Comparison of ENCODE assay signal across 14 cellular contexts in the genomic region with DNA sequence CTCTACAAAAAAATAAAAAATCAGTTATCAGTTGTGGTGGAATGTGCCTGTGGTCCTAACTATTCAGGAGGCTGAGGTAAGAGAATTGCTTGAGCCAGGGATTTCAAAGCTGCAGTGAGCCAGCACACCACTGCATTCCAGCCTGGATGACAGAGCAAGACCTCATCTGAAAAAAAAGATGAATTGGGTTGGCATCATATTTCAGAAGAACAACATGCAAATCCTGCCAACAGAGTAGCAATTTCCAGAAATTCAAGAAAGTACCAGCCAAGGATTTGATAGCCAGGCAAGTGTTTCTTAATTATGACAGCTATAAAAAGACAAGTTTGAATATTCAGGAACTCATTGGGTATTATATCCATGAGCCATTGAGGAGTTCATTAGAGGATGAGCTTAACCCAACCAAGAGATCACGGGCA.
DNase-seq lines count a peak whose midpoint lies in the region; ATAC-seq and TF ChIP-seq lines count a peak whose summit lies in the region.
"Had no signal": no experiment of that assay in that cellular context is flagged by ENCODE, and none has a peak within 500 bp of the region (broad histone marks: within the 10 kb centered on the region; RNA-seq: fewer than 3 reads in every experiment).

No MANE protein-coding gene starts in this region.

- ATAC-seq in CD4-positive, CD25-positive, alpha-beta regulatory T cell (ENCODE audit: low read depth in 2 of 2) = no peak
- ATAC-seq in GM18520 (IDR thresholded peaks at IDR 0.05; ENCODE audit: unreplicated experiment) = no peak
- ATAC-seq in HG02852 (IDR thresholded peaks at IDR 0.05; ENCODE audit: unreplicated experiment) = no peak
- ATAC-seq: activated CD8-positive, alpha-beta T cell treated with anti-CD3 and anti-CD28 coated beads for 36 hours; left colon had no signal

- H3K4me3 ChIP-seq in CD4-positive, CD25-positive, alpha-beta regulatory T cell (ENCODE audit: low read depth, low read length) = no peak overlapping the region
- no peak overlapping the region for H3K4me3 ChIP-seq in epithelial cell of esophagus (ENCODE audit: low read length)
- H3K4me3 ChIP-seq in neural progenitor cell = no peak overlapping the region
- H3K4me3 ChIP-seq: PC-9 had no signal

- no peaks in the 10 kb centered on the region for H3K4me1 ChIP-seq in CD4-positive, CD25-positive, alpha-beta regulatory T cell (ENCODE audit: control insufficient read depth, insufficient read depth, low read length, poor library complexity, severe bottlenecking)
- H3K4me1 ChIP-seq in neural progenitor cell = peaks cover 8% of the 10 kb centered on the region

- H3K36me3 ChIP-seq in CD4-positive, CD25-positive, alpha-beta regulatory T cell (ENCODE audit: control insufficient read depth, insufficient read depth, low read length) = peaks cover 7% of the 10 kb centered on the region
- H3K36me3 ChIP-seq in neural progenitor cell = peaks cover 7% of the 10 kb centered on the region

- no peaks in the 10 kb centered on the region for H3K9me3 ChIP-seq in CD4-positive, CD25-positive, alpha-beta regulatory T cell (ENCODE audit: control insufficient read depth in 2 of 2, low read length in 2 of 2)
- no peaks in the 10 kb centered on the region for H3K9me3 ChIP-seq in neural progenitor cell (ENCODE audit: low read depth)

- H3K27ac ChIP-seq in CD4-positive, CD25-positive, alpha-beta regulatory T cell (ENCODE audit: insufficient read depth, low read length, poor library complexity, severe bottlenecking) = no peak overlapping the region
- no peak overlapping the region for H3K27ac ChIP-seq in neural progenitor cell
- H3K27ac ChIP-seq: PC-9 had no signal

- no peak overlapping the region for H3K9ac ChIP-seq in neural progenitor cell

- H3K4me2 ChIP-seq in neural progenitor cell = no peak overlapping the region
- H3K4me2 ChIP-seq: PC-9 had no signal

- H3K79me2 ChIP-seq in neural progenitor cell (ENCODE audit: low read depth) = no peaks in the 10 kb centered on the region

- peaks cover 0 to 1% (median 0%) of the 10 kb centered on the region in 7 donors for H3K9me3 Mint-ChIP-seq in CD4-positive, CD25-positive, alpha-beta regulatory T cell
- no peaks in the 10 kb centered on the region for H3K9me3 Mint-ChIP-seq in neural progenitor cell
- H3K9me3 Mint-ChIP-seq: activated CD8-positive, alpha-beta T cell treated with anti-CD3 and anti-CD28 coated beads for 36 hours; dendritic cell treated with granulocyte-macrophage colony-stimulating factor and Interleukin-4, amounts not matched to agents 40 ng/mL and 50 ng/mL, for 4 days had no signal

- no peak for DNase-seq in CD4-positive, CD25-positive, alpha-beta regulatory T cell
- DNase-seq in NCI-H526 (lab: John Stamatoyannopoulos, UW) = peak; percentile 56 to 62
- DNase-seq in epithelial cell of esophagus (ENCODE audit: low read depth) = peak; percentile 63
- peak; percentile 4 for DNase-seq in neural progenitor cell (ENCODE audit: low spot score)
- DNase-seq in Kasumi-1 (lab: John Stamatoyannopoulos, UW) = no peak
- no peak for DNase-seq in T-helper 1 cell
- DNase-seq: activated CD8-positive, alpha-beta T cell treated with anti-CD3 and anti-CD28 coated beads for 36 hours; DMS79; left colon; stimulated activated CD4-positive, alpha-beta T cell treated with anti-CD3 and anti-CD28 coated beads, Interleukin-2, amount 100 ng/mL, for 24 hours had no signal

- TF ChIP-seq CTCF in epithelial cell of esophagus (IDR thresholded peaks at IDR 0.05; ENCODE audit: insufficient read depth, low read depth, low read length, missing control alignments) = no peak
- no peak for TF ChIP-seq CTCF in neural progenitor cell (IDR thresholded peaks at IDR 0.05)

- H3K27me3 Mint-ChIP-seq in CD4-positive, CD25-positive, alpha-beta regulatory T cell = no peaks in the 10 kb centered on the region
- H3K27me3 Mint-ChIP-seq in neural progenitor cell (ENCODE audit: insufficient read depth, low read depth) = no peaks in the 10 kb centered on the region
- H3K27me3 Mint-ChIP-seq: activated CD8-positive, alpha-beta T cell treated with anti-CD3 and anti-CD28 coated beads for 36 hours; dendritic cell treated with granulocyte-macrophage colony-stimulating factor and Interleukin-4, amounts not matched to agents 40 ng/mL and 50 ng/mL, for 4 days had no signal

- H3K27ac Mint-ChIP-seq in CD4-positive, CD25-positive, alpha-beta regulatory T cell = peak overlapping the region in 2 of 3 donors; percentile 5 to 9
- no peak overlapping the region for H3K27ac Mint-ChIP-seq in neural progenitor cell
- H3K27ac Mint-ChIP-seq: activated CD8-positive, alpha-beta T cell treated with anti-CD3 and anti-CD28 coated beads for 36 hours; dendritic cell treated with granulocyte-macrophage colony-stimulating factor and Interleukin-4, amounts not matched to agents 40 ng/mL and 50 ng/mL, for 4 days had no signal

- no peaks in the 10 kb centered on the region for H3K27me3 ChIP-seq in CD4-positive, CD25-positive, alpha-beta regulatory T cell (ENCODE audit: control insufficient read depth, insufficient read depth, low read length)
- H3K27me3 ChIP-seq in neural progenitor cell = no peaks in the 10 kb centered on the region

- peaks cover 14% of the 10 kb centered on the region for H3K36me3 Mint-ChIP-seq in CD4-positive, CD25-positive, alpha-beta regulatory T cell
- peaks cover 20% of the 10 kb centered on the region for H3K36me3 Mint-ChIP-seq in neural progenitor cell

- no peak overlapping the region for H2AFZ ChIP-seq in neural progenitor cell (replicated peaks)
- H2AFZ ChIP-seq: PC-9 had no signal

- no peaks in the 10 kb centered on the region for H4K20me1 ChIP-seq in neural progenitor cell (ENCODE audit: low read depth)

- H3K4me1 Mint-ChIP-seq in CD4-positive, CD25-positive, alpha-beta regulatory T cell = peaks cover 4 to 20% (median 8%) of the 10 kb centered on the region in 4 donors
- H3K4me1 Mint-ChIP-seq in neural progenitor cell = peaks cover 12% of the 10 kb centered on the region

- H3F3A ChIP-seq in neural progenitor cell (ENCODE audit: low read depth) = peaks cover 7% of the 10 kb centered on the region

- no peak overlapping the region for H3K4me3 Mint-ChIP-seq in CD4-positive, CD25-positive, alpha-beta regulatory T cell
- H3K4me3 Mint-ChIP-seq in neural progenitor cell = no peak overlapping the region
- H3K4me3 Mint-ChIP-seq: activated CD8-positive, alpha-beta T cell treated with anti-CD3 and anti-CD28 coated beads for 36 hours; dendritic cell treated with granulocyte-macrophage colony-stimulating factor and Interleukin-4, amounts not matched to agents 40 ng/mL and 50 ng/mL, for 4 days had no signal

Comparison
In these comparisons a context has a peak if more than half of its experiments do, and no peak if none do; other contexts are left out.
1. DNase-seq: peak in NCI-H526 (2 of 2), epithelial cell of esophagus (single experiment) and neural progenitor cell (single experiment); none in CD4-positive, CD25-positive, alpha-beta regulatory T cell (0 of 3), Kasumi-1 (0 of 2) and T-helper 1 cell (0 of 5).